30 cellular contexts compared by ENCODE assay signal in genomic region chr5:147918101-147918500, GRCh38. TPM values are rescaled to one million over a fixed set of nuclear protein-coding genes. Genes with fewer than 3 reads are reported as not detected.
A peak's percentile ranks its signal among the peaks of the same experiment; 100 is the strongest.
DNase-seq lines count a peak whose midpoint lies in the region; TF ChIP-seq lines count a peak whose summit lies in the region.
"Had no signal": no experiment of that assay in that cellular context is flagged by ENCODE, and none has a peak within 500 bp of the region (broad histone marks: within the 10 kb centered on the region; RNA-seq: fewer than 3 reads in every experiment).

No MANE protein-coding gene starts in this region.

- POLR2A ChIA-PET in PC-9 (lab: Charles Lee; ENCODE audit: unreplicated experiment), result no interaction called here

- no peaks in the 10 kb centered on the region for H3K9me3 ChIP-seq in PC-9 (ENCODE audit: insufficient read depth, low read depth)
- no peaks in the 10 kb centered on the region for H3K9me3 ChIP-seq in osteoblast (ENCODE audit: low read depth, low read length)
- H3K9me3 ChIP-seq: esophagus muscularis mucosa, testis had no signal

- H3K4me1 ChIP-seq in PC-9 (replicated peaks; ENCODE audit: insufficient read depth) (peaks cover 20% of the 10 kb centered on the region), osteoblast (ENCODE audit: insufficient read depth, low read length) (no peaks in the 10 kb centered on the region)
- H3K4me1 ChIP-seq: esophagus muscularis mucosa, neural progenitor cell, testis had no signal

- no peaks in the 10 kb centered on the region for H3K36me3 ChIP-seq in PC-9 (ENCODE audit: low read depth)
- no peaks in the 10 kb centered on the region for H3K36me3 ChIP-seq in osteoblast (ENCODE audit: insufficient read depth, low read length)
- H3K36me3 ChIP-seq: esophagus muscularis mucosa, neural progenitor cell had no signal

- no peaks in the 10 kb centered on the region for H3K27me3 ChIP-seq in PC-9 (ENCODE audit: insufficient read depth, low read depth)
- H3K27me3 ChIP-seq in osteoblast (ENCODE audit: insufficient read depth, low read length), result no peaks in the 10 kb centered on the region
- H3K27me3 ChIP-seq: esophagus muscularis mucosa, neural progenitor cell, testis had no signal

- no peak for TF ChIP-seq CTCF in PC-9 (conservative IDR thresholded peaks at IDR 0.05)
- TF ChIP-seq CTCF in choroid plexus epithelial cell (conservative IDR thresholded peaks at IDR 0.05; ENCODE audit: low read depth, low read length), result no peak
- no peak for TF ChIP-seq CTCF in osteoblast (IDR thresholded peaks at IDR 0.05; ENCODE audit: extremely low read depth, low read depth, low read length)

- H2AFZ ChIP-seq in PC-9 (peak overlapping the region; percentile 40; the same call in 1 of the 2 replicates), osteoblast (ENCODE audit: low read length) (no peak overlapping the region)
- H2AFZ ChIP-seq: neural progenitor cell had no signal

- H3K4me2 ChIP-seq in PC-9, result peak overlapping the region; percentile 24
- no peak overlapping the region for H3K4me2 ChIP-seq in osteoblast (ENCODE audit: insufficient read depth, low read length)
- H3K4me2 ChIP-seq: neural progenitor cell had no signal

- no peaks in the 10 kb centered on the region for H4K20me1 ChIP-seq in PC-9 (ENCODE audit: insufficient read depth)
- no peaks in the 10 kb centered on the region for H4K20me1 ChIP-seq in osteoblast (ENCODE audit: insufficient read depth, low read length)

- intact Hi-C loops in PC-9 (cut with micrococcal nuclease; ENCODE audit: unreplicated experiment), result no loop called here
- intact Hi-C loops in cardiac septum (cut with DNase I), result no loop called here

- CTCF ChIA-PET in PC-9 (lab: Charles Lee), result no interaction called here

- no peaks in the 10 kb centered on the region for H3F3A ChIP-seq in PC-9 (ENCODE audit: insufficient read depth, low read depth)

- H3K79me2 ChIP-seq in PC-9 (ENCODE audit: low read depth) (no peaks in the 10 kb centered on the region), osteoblast (ENCODE audit: insufficient read depth, low read length) (no peaks in the 10 kb centered on the region)

- H3K4me3 ChIP-seq in PC-9 (no peak overlapping the region), choroid plexus epithelial cell (ENCODE audit: low read depth, low read length) (no peak overlapping the region), osteoblast (ENCODE audit: insufficient read depth, low read length) (no peak overlapping the region)
- H3K4me3 ChIP-seq: coronary artery, esophagus muscularis mucosa, K562, neural progenitor cell, SK-N-MC, testis had no signal

- BruUV-seq in PC-9 (replicated peaks; lab: Mats Ljungman, UMichigan), result no TSS peak

- no peaks in the 10 kb centered on the region for H3K9me2 ChIP-seq in PC-9 (ENCODE audit: insufficient read depth)

- H3K27ac ChIP-seq in PC-9 (peak overlapping the region; percentile 23), osteoblast (ENCODE audit: low read depth, low read length) (no peak overlapping the region)
- H3K27ac ChIP-seq: coronary artery, esophagus muscularis mucosa, neural progenitor cell, SK-N-MC, testis, VCaP had no signal

- DNase-seq in HCEC 1CT, result peak; percentile 26
- peak in 1 of 2 experiments; percentile 59 for DNase-seq in PC-9
- peak; percentile 6 for DNase-seq in choroid plexus epithelial cell (ENCODE audit: low read depth)
- peak; percentile 59 for DNase-seq in osteoblast (ENCODE audit: insufficient read length, low spot score, missing footprints)
- DNase-seq in NCI-H2029 (lab: John Stamatoyannopoulos, UW), result no peak
- no peak for DNase-seq in superior temporal gyrus (ENCODE audit: extremely low spot score)
- no peak for DNase-seq in cardiac septum (ENCODE audit: low spot score)
- DNase-seq: activated CD4-positive, alpha-beta T cell treated with anti-CD3 and anti-CD28 coated beads for 48 hours; activated naive CD4-positive, alpha-beta T cell; activated T-cell treated with anti-CD3 and anti-CD28 coated beads, Interleukin-2, amount 50 U/mL, for 48 hours; DMS79; effector memory CD8-positive, alpha-beta T cell; hippocampal formation; mesendoderm; NCI-H146; NCI-H2171 treated with DMSO at 0.1 percent for 48 hours; NCI-H526; stimulated activated naive CD4-positive, alpha-beta T cell treated with Interleukin-2 at 50 U/mL for 16 hours; T-helper 2 cell; testis had no signal

RNA-seq across cellular contexts. Expression of gene C5orf46, which starts 11.8 kb away (rescaled TPM):
- total RNA-seq in PC-9 (2021) (1.0 TPM in 1 of 2 replicates, not detected in the other), osteoblast (not detected in 2 replicates), cardiac septum (13.0 TPM)
- total RNA-seq: esophagus muscularis mucosa, K562, progenitor cell of endocrine pancreas had no signal

RNA-seq across cellular contexts. Expression of gene SCGB3A2, which starts 39.6 kb away (rescaled TPM):
- total RNA-seq in PC-9 (2021) (not detected in 2 replicates), osteoblast (not detected in 2 replicates), cardiac septum (not detected)
- total RNA-seq: esophagus muscularis mucosa, HT1080, progenitor cell of endocrine pancreas, RPMI7951, testis, urinary bladder had no signal

Comparison
In these comparisons a context has a peak if more than half of its experiments do, and no peak if none do; other contexts are left out.
1. DNase-seq: peak in HCEC 1CT (single experiment), choroid plexus epithelial cell (single experiment) and osteoblast (single experiment); none in NCI-H2029 (single experiment), superior temporal gyrus (single experiment) and cardiac septum (single experiment).